In the genomic region with DNA sequence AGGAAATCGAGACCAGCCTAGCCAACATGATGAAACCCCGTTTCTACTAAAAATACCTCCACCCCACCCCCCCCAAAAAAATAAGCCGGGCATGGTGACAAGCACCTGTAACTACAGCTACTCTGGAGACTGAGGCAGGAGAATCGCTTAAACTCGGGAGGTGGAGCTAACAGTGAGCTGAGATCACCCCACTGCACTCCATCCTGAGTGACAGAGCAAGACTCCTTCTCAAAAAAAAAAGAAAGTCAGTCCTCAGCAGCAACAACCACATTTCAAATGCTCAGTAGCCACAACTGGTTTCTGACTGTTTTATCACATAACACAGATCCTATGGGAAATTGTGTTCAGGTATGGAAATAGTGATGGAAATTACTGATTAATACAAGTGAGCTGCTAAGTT, we compare ENCODE assay signal across 10 cellular contexts.
DNase-seq lines count a peak whose midpoint lies in the region; ATAC-seq, FAIRE-seq and TF ChIP-seq lines count a peak whose summit lies in the region.
"Had no signal": no experiment of that assay in that cellular context is flagged by ENCODE, and none has a peak within 500 bp of the region (broad histone marks: within the 10 kb centered on the region; RNA-seq: fewer than 3 reads in every experiment).

No MANE protein-coding gene starts in this region.

- H3K9me3 ChIP-seq in MM.1S (replicated peaks; ENCODE audit: insufficient read depth, low read length) (no peaks in the 10 kb centered on the region), astrocyte (ENCODE audit: insufficient read depth, low read depth, low read length) (no peaks in the 10 kb centered on the region), prostate gland (no peaks in the 10 kb centered on the region)

- no peak for TF ChIP-seq POLR2A in prostate gland (IDR thresholded peaks at IDR 0.05)

- H3K4me3 ChIP-seq in MM.1S (ENCODE audit: low read length) (peak overlapping the region; percentile 66; the same call in 1 of the 2 replicates), astrocyte (ENCODE audit: insufficient read depth, low read depth, low read length) (no peak overlapping the region), prostate gland (no peak overlapping the region)

- no peaks in the 10 kb centered on the region for H3K36me3 Mint-ChIP-seq in activated CD4-positive, alpha-beta T cell treated with anti-CD3 and anti-CD28 coated beads for 36 hours (ENCODE audit: low read depth)
- no peaks in the 10 kb centered on the region for H3K36me3 Mint-ChIP-seq in astrocyte (ENCODE audit: low read depth, unreplicated experiment)
- H3K36me3 Mint-ChIP-seq: stimulated activated memory B cell treated with anti-CD40 and anti-IgM and Interleukin-4, amounts not matched to agents 10 μg/mL and 1 μg/mL and 100 μg/mL, for 72 hours had no signal

- H3K9ac ChIP-seq in MM.1S (ENCODE audit: low read length), result peak overlapping the region; percentile 60; the same call in 1 of the 2 replicates
- peak overlapping the region; percentile 90 for H3K9ac ChIP-seq in astrocyte (ENCODE audit: low read length)

- peaks cover 27% of the 10 kb centered on the region for H3F3A ChIP-seq in MM.1S (ENCODE audit: insufficient read depth, low read length)

- H3K36me3 ChIP-seq in MM.1S (replicated peaks; ENCODE audit: insufficient read depth, low read length) (no peaks in the 10 kb centered on the region), astrocyte (ENCODE audit: insufficient read depth, low read length) (no peaks in the 10 kb centered on the region), prostate gland (no peaks in the 10 kb centered on the region)

- FAIRE-seq in astrocyte (lab: Jason Lieb, UNC), result no peak
- FAIRE-seq: bronchial epithelial cell had no signal

- TF ChIP-seq CTCF in MM.1S (IDR thresholded peaks at IDR 0.05; ENCODE audit: low read length) (no peak), astrocyte (IDR thresholded peaks at IDR 0.05; ENCODE audit: insufficient read depth, low read depth, low read length) (no peak), prostate gland (IDR thresholded peaks at IDR 0.05) (no peak)

- peak; percentile 43 for DNase-seq in activated CD4-positive, alpha-beta T cell treated with anti-CD3 and anti-CD28 coated beads for 36 hours
- no peak for DNase-seq in activated CD4-positive, alpha-beta T cell treated with anti-CD3 and anti-CD28 coated beads, Interleukin-2, amount 50 U/mL, for 4 hours
- DNase-seq in MM.1S (no peak), astrocyte (ENCODE audit: low read depth) (no peak), prostate gland (ENCODE audit: low spot score) (no peak), dermis blood vessel endothelial cell (no peak)

- H2AFZ ChIP-seq in MM.1S (ENCODE audit: low read length) (no peak overlapping the region), astrocyte (ENCODE audit: low read depth, low read length) (peak overlapping the region; percentile 28)

- CTCF ChIA-PET in activated CD4-positive, alpha-beta T cell treated with anti-CD3 and anti-CD28 coated beads for 36 hours (lab: Charles Lee), result interaction anchor here (0.6 to 1.8 kb wide), 4 partner anchors 23 to 107 kb away, joined by 3 to 9 read pairs (median 6); a partner anchor contains a TSS

- no peaks in the 10 kb centered on the region for H3K9me3 Mint-ChIP-seq in activated CD4-positive, alpha-beta T cell treated with anti-CD3 and anti-CD28 coated beads for 36 hours (ENCODE audit: low read depth)
- no peaks in the 10 kb centered on the region for H3K9me3 Mint-ChIP-seq in astrocyte (ENCODE audit: unreplicated experiment)
- H3K9me3 Mint-ChIP-seq: stimulated activated memory B cell treated with anti-CD40 and anti-IgM and Interleukin-4, amounts not matched to agents 10 μg/mL and 1 μg/mL and 100 μg/mL, for 72 hours had no signal

- POLR2A ChIA-PET in activated CD4-positive, alpha-beta T cell treated with anti-CD3 and anti-CD28 coated beads for 36 hours (lab: Charles Lee), result interaction anchor here (0.5 to 3.6 kb wide), 9 partner anchors 8 to 99 kb away, joined by 3 to 41 read pairs (median 6); a partner anchor contains a TSS

- peak overlapping the region; percentile 81 for H3K27ac Mint-ChIP-seq in activated CD4-positive, alpha-beta T cell treated with anti-CD3 and anti-CD28 coated beads for 36 hours
- no peak overlapping the region for H3K27ac Mint-ChIP-seq in astrocyte (ENCODE audit: unreplicated experiment)
- H3K27ac Mint-ChIP-seq: stimulated activated memory B cell treated with anti-CD40 and anti-IgM and Interleukin-4, amounts not matched to agents 10 μg/mL and 1 μg/mL and 100 μg/mL, for 72 hours had no signal

- H3K27ac ChIP-seq in MM.1S (ENCODE audit: low read length) (peak overlapping the region; percentile 76; the same call in 1 of the 2 replicates), astrocyte (ENCODE audit: low read depth, low read length) (peak overlapping the region; percentile 97), prostate gland (peak overlapping the region; percentile 87 to 88)

- H3K79me2 ChIP-seq in MM.1S (ENCODE audit: low read length), result no peaks in the 10 kb centered on the region
- H3K79me2 ChIP-seq in astrocyte (ENCODE audit: insufficient read depth, low read length), result no peaks in the 10 kb centered on the region

- WGBS in prostate gland, result 22% methylated on average over 5 of the region's 5 CpGs

- no peaks in the 10 kb centered on the region for H3K9me2 ChIP-seq in MM.1S (replicated peaks; ENCODE audit: insufficient read depth, low read length)

- no peaks in the 10 kb centered on the region for H3K27me3 ChIP-seq in MM.1S (replicated peaks; ENCODE audit: insufficient read depth, low read length)
- H3K27me3 ChIP-seq in astrocyte (ENCODE audit: insufficient read depth, low read length), result no peaks in the 10 kb centered on the region
- no peaks in the 10 kb centered on the region for H3K27me3 ChIP-seq in prostate gland (replicated peaks; ENCODE audit: insufficient read depth)

- peaks cover 7% of the 10 kb centered on the region for H3K4me1 Mint-ChIP-seq in activated CD4-positive, alpha-beta T cell treated with anti-CD3 and anti-CD28 coated beads for 36 hours
- no peaks in the 10 kb centered on the region for H3K4me1 Mint-ChIP-seq in astrocyte (ENCODE audit: low read depth, unreplicated experiment)

- no peak overlapping the region for H3K4me3 Mint-ChIP-seq in activated CD4-positive, alpha-beta T cell treated with anti-CD3 and anti-CD28 coated beads for 36 hours
- H3K4me3 Mint-ChIP-seq in astrocyte (ENCODE audit: unreplicated experiment), result no peak overlapping the region
- H3K4me3 Mint-ChIP-seq: stimulated activated memory B cell treated with anti-CD40 and anti-IgM and Interleukin-4, amounts not matched to agents 10 μg/mL and 1 μg/mL and 100 μg/mL, for 72 hours had no signal

- H3K4me2 ChIP-seq in MM.1S (ENCODE audit: low read depth, low read length), result peak overlapping the region; percentile 76
- H3K4me2 ChIP-seq in astrocyte (ENCODE audit: low read length), result peak overlapping the region; percentile 90

- intact Hi-C loops in activated CD4-positive, alpha-beta T cell treated with anti-CD3 and anti-CD28 coated beads for 36 hours (cut with DNase I, micrococcal nuclease), result no loop called here
- intact Hi-C loops in prostate gland (cut with DNase I), result loop anchor here (5.0 to 10.0 kb wide), 2 partner anchors 50 to 912 kb away; a partner anchor contains a TSS

- no peaks in the 10 kb centered on the region for H3K27me3 Mint-ChIP-seq in activated CD4-positive, alpha-beta T cell treated with anti-CD3 and anti-CD28 coated beads for 36 hours
- H3K27me3 Mint-ChIP-seq in astrocyte (ENCODE audit: low read depth, unreplicated experiment), result no peaks in the 10 kb centered on the region
- H3K27me3 Mint-ChIP-seq: stimulated activated memory B cell treated with anti-CD40 and anti-IgM and Interleukin-4, amounts not matched to agents 10 μg/mL and 1 μg/mL and 100 μg/mL, for 72 hours had no signal

- H4K20me1 ChIP-seq in MM.1S (ENCODE audit: insufficient read depth, low read length) (no peaks in the 10 kb centered on the region), astrocyte (ENCODE audit: insufficient read depth, low read length) (no peaks in the 10 kb centered on the region)

- H3K4me1 ChIP-seq in MM.1S (ENCODE audit: low read length) (peaks cover 17% of the 10 kb centered on the region), astrocyte (ENCODE audit: insufficient read depth, low read length) (peaks cover 14% of the 10 kb centered on the region), prostate gland (replicated peaks) (no peaks in the 10 kb centered on the region)

- ATAC-seq in activated CD4-positive, alpha-beta T cell treated with anti-CD3 and anti-CD28 coated beads for 36 hours, result peak; percentile 9
- ATAC-seq in GM21367 (IDR thresholded peaks at IDR 0.05; ENCODE audit: unreplicated experiment), result no peak
- ATAC-seq in GM21515 (IDR thresholded peaks at IDR 0.05; ENCODE audit: unreplicated experiment), result no peak
